ENCODE assay signal across 9 cellular contexts in genomic region chr1:31505884-31506497, GRCh38.
DNase-seq lines count a peak whose midpoint lies in the region; ATAC-seq and TF ChIP-seq lines count a peak whose summit lies in the region.
"Had no signal": no experiment of that assay in that cellular context is flagged by ENCODE, and none has a peak within 500 bp of the region (broad histone marks: within the 10 kb centered on the region; RNA-seq: fewer than 3 reads in every experiment).

No MANE protein-coding gene starts in this region.

- no peak overlapping the region for H3K27ac ChIP-seq in AG04450 (ENCODE audit: low read depth, low read length)

- H3K27me3 ChIP-seq in AG04450 (ENCODE audit: control insufficient read depth, insufficient read depth, low read length), result peaks cover 46% of the 10 kb centered on the region

- H3K9me3 Mint-ChIP-seq in type B pancreatic cell, result no peaks in the 10 kb centered on the region

- ATAC-seq in GM18868 (IDR thresholded peaks at IDR 0.05; ENCODE audit: unreplicated experiment) (peak; percentile 78), HG03432 (IDR thresholded peaks at IDR 0.05; ENCODE audit: unreplicated experiment) (peak; percentile 67), HG03457 (IDR thresholded peaks at IDR 0.05; ENCODE audit: unreplicated experiment) (no peak), HG02973 (IDR thresholded peaks at IDR 0.05; ENCODE audit: unreplicated experiment) (no peak)
- ATAC-seq: HCT116 had no signal

- no peaks in the 10 kb centered on the region for H3K36me3 Mint-ChIP-seq in type B pancreatic cell

- H3K27me3 Mint-ChIP-seq in type B pancreatic cell, result peaks cover 6% of the 10 kb centered on the region

- CTCF ChIA-PET in AG04450 (lab: Charles Lee), result interaction anchor here (1.2 kb wide), 1 partner anchor 84 kb away, joined by 3 read pairs; no protein-coding TSS in a partner anchor

- TF ChIP-seq CTCF in AG04450 (IDR thresholded peaks at IDR 0.05; ENCODE audit: low read depth, low read length), result no peak
- no peak for TF ChIP-seq CTCF in astrocyte of the cerebellum (IDR thresholded peaks at IDR 0.05; ENCODE audit: low read depth, low read length, missing control alignments)
- no peak for TF ChIP-seq CTCF in type B pancreatic cell (conservative IDR thresholded peaks at IDR 0.05)

- no peaks in the 10 kb centered on the region; the same call in 1 of the 2 replicates for H3K9me3 ChIP-seq in AG04450 (ENCODE audit: control insufficient read depth, insufficient read depth, low read length)

- peaks cover 9% of the 10 kb centered on the region for H3K4me1 Mint-ChIP-seq in type B pancreatic cell (ENCODE audit: unreplicated experiment)

- POLR2A ChIA-PET in AG04450 (lab: Yijun Ruan, JAX), result no interaction called here

- DNase-seq in AG04450 (ENCODE audit: low read depth, low spot score), result peak; percentile 43
- peak; percentile 19 for DNase-seq in astrocyte of the cerebellum (ENCODE audit: low read depth)
- no peak for DNase-seq in type B pancreatic cell (ENCODE audit: extremely low spot score, unreplicated experiment)
- DNase-seq in G401 (ENCODE audit: low spot score), result no peak

- H3K4me3 ChIP-seq in AG04450 (ENCODE audit: low read depth, low read length) (no peak overlapping the region), astrocyte of the cerebellum (ENCODE audit: low read depth, low read length) (no peak overlapping the region)

- no peak overlapping the region for H3K27ac Mint-ChIP-seq in type B pancreatic cell

- H3K4me3 Mint-ChIP-seq in type B pancreatic cell, result no peak overlapping the region

- in situ Hi-C loops in astrocyte of the cerebellum (cut with HindIII; ENCODE audit: low sequenced_read_pairs) (loop anchor here (5.0 kb wide), 1 partner anchor 101 kb away; no protein-coding TSS in a partner anchor), G401 (cut with HindIII; ENCODE audit: low sequenced_read_pairs) (no loop called here)

Comparison
In these comparisons a context has a peak if more than half of its experiments do, and no peak if none do; other contexts are left out.
1. DNase-seq: peak in AG04450 (single experiment) and astrocyte of the cerebellum (single experiment); none in type B pancreatic cell (single experiment) and G401 (single experiment).
2. ATAC-seq: peak in GM18868 (single experiment) and HG03432 (single experiment); none in HG03457 (single experiment) and HG02973 (single experiment).